8 cellular contexts compared by ENCODE assay signal in genomic region chr11:119709638-119710346, GRCh38. TPM values are rescaled to one million over a fixed set of nuclear protein-coding genes. Genes with fewer than 3 reads are reported as not detected.
DNase-seq lines count a peak whose midpoint lies in the region; ATAC-seq, FAIRE-seq and TF ChIP-seq lines count a peak whose summit lies in the region.

No MANE protein-coding gene starts in this region.

- TF ChIP-seq EP300 in K562 (IDR thresholded peaks at IDR 0.05; ENCODE audit: low read length): no peak
- TF ChIP-seq EP300 in sigmoid colon (IDR thresholded peaks at IDR 0.05): no peak

- no peak for FAIRE-seq in K562 (lab: Jason Lieb, UNC)

- peaks cover 20% of the 10 kb centered on the region for H4K20me1 ChIP-seq in K562 (replicated peaks; ENCODE audit: control insufficient read depth, insufficient read depth, low read length)

- H2AFZ ChIP-seq in K562 (ENCODE audit: low read depth, low read length): no peak overlapping the region

- H3K9me1 ChIP-seq in K562 (ENCODE audit: control insufficient read depth, insufficient read depth, low read length): no peaks in the 10 kb centered on the region

- H3K36me3 ChIP-seq in K562 (ENCODE audit: control insufficient read depth, insufficient read depth, low read length) (no peaks in the 10 kb centered on the region), sigmoid colon (no peaks in the 10 kb centered on the region)

- peaks cover 0 to 32% of the 10 kb centered on the region in 2 experiments; a peak in 4 of 5 replicates for H3K27me3 ChIP-seq in K562 (ENCODE audit: control insufficient read depth in 2 of 2, insufficient read depth in 2 of 2, low read length in 2 of 2)
- no peaks in the 10 kb centered on the region for H3K27me3 ChIP-seq in sigmoid colon

- POLR2A ChIA-PET in K562 (lab: Yijun Ruan, JAX): interaction anchor here (0.7 to 1.3 kb wide), 4 partner anchors 9 to 858 kb away, joined by 3 to 4 read pairs (median 3); no protein-coding TSS in a partner anchor

- 2% methylated on average over 20 of the region's 22 CpGs for WGBS in K562 (ENCODE audit: insufficient coverage, low coverage, missing lambda C conversion rate)
- WGBS in sigmoid colon, 2 donors: 48 to 76% methylated on average over 22 of the region's 22 CpGs

- CTCF ChIA-PET in K562 (lab: Yijun Ruan, JAX; ENCODE audit: low intra/inter-chr PET ratio): no interaction called here

- H3K4me1 ChIP-seq in K562 (replicated peaks in 1 of 2; ENCODE audit: control insufficient read depth in 2 of 2, insufficient read depth in 2 of 2, low read length in 2 of 2) (no peaks in the 10 kb centered on the region), sigmoid colon (no peaks in the 10 kb centered on the region)

- no peaks in the 10 kb centered on the region for H3K9me3 ChIP-seq in K562 (replicated peaks; ENCODE audit: control insufficient read depth, insufficient read depth, low read depth, low read length)
- no peaks in the 10 kb centered on the region for H3K9me3 ChIP-seq in sigmoid colon

- no peak overlapping the region for H3K4me3 ChIP-seq in K562
- H3K4me3 ChIP-seq in sigmoid colon: no peak overlapping the region

- DNase-seq in DMS79 (lab: John Stamatoyannopoulos, UW): peak; percentile 96
- peak; percentile 66 for DNase-seq in NCI-H1092 (lab: John Stamatoyannopoulos, UW)
- DNase-seq in K562 (ENCODE audit: extremely low read depth in 1 of 4, low spot score in 3 of 4): peak in 1 of 4 experiments; percentile 18
- peak; percentile 86 for DNase-seq in myocyte (ENCODE audit: low read depth)
- no peak for DNase-seq in sigmoid colon
- no peak for DNase-seq in stimulated activated CD4-positive, alpha-beta T cell treated with anti-CD3 and anti-CD28 coated beads, Interleukin-4, amount 100 ng/mL, for 4 hours

- in situ Hi-C loops in K562 (cut with MboI): no loop called here

- TF ChIP-seq CTCF in K562 (IDR thresholded peaks at IDR 0.05 in 2 of 3, conservative IDR thresholded peaks at IDR 0.05 in 1 of 3; ENCODE audit: insufficient read depth in 2 of 3, low read depth in 1 of 3, low read length in 3 of 3): no peak
- no peak for TF ChIP-seq CTCF in sigmoid colon (IDR thresholded peaks at IDR 0.05)

- peak; percentile 46; the same call in 1 of the 3 replicates for ATAC-seq in K562
- no peak for ATAC-seq in GM21529 (IDR thresholded peaks at IDR 0.05; ENCODE audit: unreplicated experiment)
- no peak for ATAC-seq in GM18519 (IDR thresholded peaks at IDR 0.05; ENCODE audit: low FRiP score, unreplicated experiment)

- H3K79me2 ChIP-seq in K562 (ENCODE audit: control insufficient read depth, insufficient read depth, low read length): no peaks in the 10 kb centered on the region

- TF ChIP-seq RAD21 in K562 (CRISPR knock-in tag; conservative IDR thresholded peaks at IDR 0.05 in 1 of 2, IDR thresholded peaks at IDR 0.05 in 1 of 2): no peak

- H3K9ac ChIP-seq in K562 (ENCODE audit: insufficient read depth in 1 of 2, low read depth in 2 of 2, low read length in 2 of 2): no peak overlapping the region

- H3K27ac ChIP-seq in K562 (ENCODE audit: extremely low read depth, low read depth, low read length) (no peak overlapping the region), sigmoid colon (no peak overlapping the region)

- intact Hi-C loops in K562 (cut with micrococcal nuclease) (no loop called here), sigmoid colon (cut with DNase I) (no loop called here)

- TF ChIP-seq POLR2A in K562 (conservative IDR thresholded peaks at IDR 0.05) (no peak), sigmoid colon (IDR thresholded peaks at IDR 0.05) (no peak)

- no peak overlapping the region for H3K4me2 ChIP-seq in K562 (ENCODE audit: insufficient read depth, low read length)

- BruUV-seq in K562 (replicated peaks; lab: Mats Ljungman, UMichigan): no TSS peak

TF ChIP-seq in K562, 482 proteins besides CTCF, POLR2A, EP300 and RAD21:
- TF ChIP-seq RFX1 (IDR thresholded peaks at IDR 0.05) (peak; percentile 87), SMARCB1 (IDR thresholded peaks at IDR 0.05; ENCODE audit: insufficient read length, low read depth) (no peak)

RNA-seq across cellular contexts. Expression of gene NECTIN1, which starts 19.2 kb away (rescaled TPM):
- 0.42 TPM in 1 of 2 replicates, not detected in the other for total RNA-seq in K562 (2011; cell fraction: chromatin; rRNA removed; ENCODE audit: low replicate concordance)
- total RNA-seq in K562 (2011; cell fraction: nucleolus; rRNA removed): 0.26 and 1.7 TPM in 2 replicates
- 0.38 and 1.0 TPM in 2 replicates for total RNA-seq in K562 (2011; cell fraction: nucleoplasm; rRNA removed)
- total RNA-seq in K562 (2014; rRNA removed) (0.09 and 0.33 TPM in 2 replicates), K562 (2014; rRNA removed; fragmentation: Illumina TruSeq; extraction: Trizol) (0.25 TPM in 1 of 2 replicates, not detected in the other), K562 (2015; rRNA removed; fragmentation: Illumina TruSeq; extraction: Trizol) (not detected in 2 replicates), K562 (2021) (0.53 and 0.74 TPM in 2 replicates), myocyte (3.4 and 4.0 TPM in 2 replicates), sigmoid colon (1 to 10 TPM in 3 of 4 donors, under 1 TPM in 1; 0.16 to 1.7 (median 1.1) TPM)
- polyA plus RNA-seq in K562 (2011; rRNA removed) (0.09 and 0.11 TPM in 2 replicates), K562 (2014; fragmentation: Illumina TruSeq; extraction: Trizol) (0.45 and 0.69 TPM in 2 replicates), K562 (2014; fragmentation: Nextera tagmentation; extraction: Ambion mirVana) (under 1 TPM in 1 of 2 experiments, not detected in 1; 0.21 TPM), K562 (2014; rRNA removed) (0.09 and 0.23 TPM in 2 replicates), sigmoid colon (10 to 100 TPM in 1 of 3 donors, 1 to 10 TPM in 2; 2.8 to 19.0 (median 6.6) TPM)
- polyA plus RNA-seq in K562 (2011; cell fraction: cytosol; rRNA removed): 0.13 and 0.25 TPM in 2 replicates
- polyA plus RNA-seq in K562 (2011; cell fraction: nucleus; rRNA removed): 0.43 TPM in 1 of 2 replicates, not detected in the other
- polyA plus RNA-seq in K562 (2012): 0.12 and 0.48 TPM in 2 replicates
- 0.39 TPM in 1 of 2 replicates, not detected in the other for polyA minus RNA-seq in K562 (2011; rRNA and poly(A)+ RNA removed)
- not detected in 2 replicates for polyA minus RNA-seq in K562 (2011; cell fraction: cytosol; rRNA and poly(A)+ RNA removed)
- polyA minus RNA-seq in K562 (2011; cell fraction: nucleus; rRNA and poly(A)+ RNA removed): not detected in 2 replicates
- 6.0 TPM for polyA plus RNA-seq in myocyte (2012)

Comparison
In these comparisons a context has a peak if more than half of its experiments do, and no peak if none do; other contexts are left out.
1. DNase-seq: peak in DMS79 (single experiment), NCI-H1092 (single experiment) and myocyte (single experiment); none in sigmoid colon (single experiment) and stimulated activated CD4-positive, alpha-beta T cell treated with anti-CD3 and anti-CD28 coated beads, Interleukin-4, amount 100 ng/mL, for 4 hours (0 of 2).